ENCODE assay signal across 21 cellular contexts in genomic region chr4:3512719-3513118, GRCh38. TPM values are rescaled to one million over a fixed set of nuclear protein-coding genes. Genes with fewer than 3 reads are reported as not detected.
"Had no signal": no experiment of that assay in that cellular context is flagged by ENCODE, and none has a peak within 500 bp of the region (broad histone marks: within the 10 kb centered on the region; RNA-seq: fewer than 3 reads in every experiment).

No MANE protein-coding gene starts in this region.

- H3K4me3 Mint-ChIP-seq: central memory CD8-positive, alpha-beta T cell; naive B cell had no signal

- H3K27me3 Mint-ChIP-seq: central memory CD8-positive, alpha-beta T cell; naive B cell had no signal

- H3K4me2 ChIP-seq: hepatocyte had no signal

- H3K4me3 ChIP-seq: dorsolateral prefrontal cortex, esophagus muscularis mucosa, gastroesophageal sphincter, hepatocyte, left lung, lung, upper lobe of left lung, uterus had no signal

- H3K27ac ChIP-seq: dorsolateral prefrontal cortex, epithelial cell of prostate, esophagus muscularis mucosa, gastroesophageal sphincter, hepatocyte, left lung, upper lobe of left lung, uterus had no signal

- H3K79me2 ChIP-seq: hepatocyte had no signal

- DNase-seq: cortex of kidney; dorsolateral prefrontal cortex; effector CD8-positive, alpha-beta T cell; foreskin fibroblast; mesendoderm; naive B cell; small intestine; stimulated activated CD4-positive, alpha-beta T cell treated with anti-CD3 and anti-CD28 coated beads, Interleukin-12 subunit alpha, Interleukin-12 subunit beta, amount 100 ng/mL, for 4 hours; stimulated activated naive CD4-positive, alpha-beta T cell treated with Interleukin-2 at 50 U/mL for 16 hours; uterus had no signal

- H3K4me1 ChIP-seq: esophagus muscularis mucosa, gastroesophageal sphincter, upper lobe of left lung, uterus had no signal

- H3K36me3 ChIP-seq: uterus had no signal

- H3K27me3 ChIP-seq: dorsolateral prefrontal cortex, esophagus muscularis mucosa, gastroesophageal sphincter, hepatocyte, left lung, upper lobe of left lung, uterus had no signal

- ATAC-seq: gastroesophageal sphincter, left lung had no signal

- H2AFZ ChIP-seq: hepatocyte had no signal

- H3K9me3 ChIP-seq: esophagus muscularis mucosa, gastroesophageal sphincter, left lung, upper lobe of left lung, uterus had no signal

- FAIRE-seq: endometrium, islet of Langerhans, small intestine had no signal

- H3K9me3 Mint-ChIP-seq: central memory CD8-positive, alpha-beta T cell had no signal

RNA-seq across cellular contexts. Expression of gene DOK7, which starts 49.6 kb away (rescaled TPM):
- total RNA-seq: osteocyte had no signal
